Comparison of ENCODE assay signal across 1 cellular context in genomic region chr3:14222900-14223594, GRCh38.
TF ChIP-seq lines count a peak whose summit lies in the region.

No MANE protein-coding gene starts in this region.

TF ChIP-seq in endothelial cell of umbilical vein, 7 proteins besides CTCF, POLR2A, EP300 and RAD21:
- TF ChIP-seq JUN (IDR thresholded peaks at IDR 0.05; ENCODE audit: borderline replicate concordance, insufficient read depth, insufficient read length, low read depth) = no peak
- TF ChIP-seq POLR2AphosphoS5 (IDR thresholded peaks at IDR 0.05; ENCODE audit: insufficient read depth, low read depth, low read length) = no peak
